16 cellular contexts compared by ENCODE assay signal in the genomic region with DNA sequence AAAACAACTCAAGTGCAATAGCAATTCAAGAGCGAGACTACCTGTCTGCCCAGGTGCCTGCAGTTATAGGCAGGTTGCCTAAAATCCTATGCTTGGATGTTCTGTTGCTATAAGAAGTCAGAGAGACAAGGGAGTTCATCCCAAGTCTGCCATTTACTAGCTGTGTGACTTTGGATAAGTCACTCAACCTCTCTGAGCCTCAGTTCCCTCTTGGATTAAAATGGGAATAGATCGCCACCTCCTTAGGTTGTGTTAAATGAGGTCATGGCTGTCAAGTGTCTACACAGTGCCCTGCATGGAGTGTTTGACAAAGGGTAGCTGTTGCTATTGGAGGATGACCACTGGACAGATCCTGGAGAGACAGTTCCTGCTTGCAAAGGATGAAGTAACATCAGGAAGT. TPM values are rescaled to one million over a fixed set of nuclear protein-coding genes. Genes with fewer than 3 reads are reported as not detected.
DNase-seq lines count a peak whose midpoint lies in the region; ATAC-seq and TF ChIP-seq lines count a peak whose summit lies in the region.
"Had no signal": no experiment of that assay in that cellular context is flagged by ENCODE, and none has a peak within 500 bp of the region (broad histone marks: within the 10 kb centered on the region; RNA-seq: fewer than 3 reads in every experiment).

No MANE protein-coding gene starts in this region.

- peak overlapping the region; percentile 80 for H3K4me3 Mint-ChIP-seq in stimulated activated naive CD8-positive, alpha-beta T cell treated with anti-CD3 and anti-CD28 coated beads, Interleukin-15, Interleukin-2, amounts not matched to agents 100 ng/mL and 50 ng/mL, for 24 hours
- peak overlapping the region; percentile 75 for H3K4me3 Mint-ChIP-seq in activated CD4-positive, alpha-beta memory T cell treated with anti-CD3 and anti-CD28 coated beads for 36 hours
- peak overlapping the region; percentile 86 for H3K4me3 Mint-ChIP-seq in endothelial cell (ENCODE audit: unreplicated experiment)
- peak overlapping the region; percentile 85 for H3K4me3 Mint-ChIP-seq in type B pancreatic cell

- POLR2A ChIA-PET in activated CD4-positive, alpha-beta memory T cell treated with anti-CD3 and anti-CD28 coated beads for 36 hours (lab: Charles Lee): no interaction called here

- H3K9me3 Mint-ChIP-seq in stimulated activated naive CD8-positive, alpha-beta T cell treated with anti-CD3 and anti-CD28 coated beads, Interleukin-15, Interleukin-2, amounts not matched to agents 100 ng/mL and 50 ng/mL, for 24 hours: no peaks in the 10 kb centered on the region
- H3K9me3 Mint-ChIP-seq in activated CD4-positive, alpha-beta memory T cell treated with anti-CD3 and anti-CD28 coated beads for 36 hours: no peaks in the 10 kb centered on the region
- no peaks in the 10 kb centered on the region for H3K9me3 Mint-ChIP-seq in endothelial cell (ENCODE audit: unreplicated experiment)
- H3K9me3 Mint-ChIP-seq in type B pancreatic cell: no peaks in the 10 kb centered on the region

- no peak for TF ChIP-seq CTCF in endothelial cell (IDR thresholded peaks at IDR 0.05; ENCODE audit: unreplicated experiment)
- no peak for TF ChIP-seq CTCF in type B pancreatic cell (conservative IDR thresholded peaks at IDR 0.05)

- H3K4me1 Mint-ChIP-seq in stimulated activated naive CD8-positive, alpha-beta T cell treated with anti-CD3 and anti-CD28 coated beads, Interleukin-15, Interleukin-2, amounts not matched to agents 100 ng/mL and 50 ng/mL, for 24 hours (ENCODE audit: low read depth): peaks cover 23% of the 10 kb centered on the region
- H3K4me1 Mint-ChIP-seq in activated CD4-positive, alpha-beta memory T cell treated with anti-CD3 and anti-CD28 coated beads for 36 hours (ENCODE audit: low read depth): peaks cover 16% of the 10 kb centered on the region
- H3K4me1 Mint-ChIP-seq in endothelial cell (ENCODE audit: unreplicated experiment) (peaks cover 27% of the 10 kb centered on the region), type B pancreatic cell (ENCODE audit: unreplicated experiment) (peaks cover 18% of the 10 kb centered on the region)

- H3K36me3 Mint-ChIP-seq in stimulated activated naive CD8-positive, alpha-beta T cell treated with anti-CD3 and anti-CD28 coated beads, Interleukin-15, Interleukin-2, amounts not matched to agents 100 ng/mL and 50 ng/mL, for 24 hours (ENCODE audit: low read depth): peaks cover 3% of the 10 kb centered on the region
- H3K36me3 Mint-ChIP-seq in activated CD4-positive, alpha-beta memory T cell treated with anti-CD3 and anti-CD28 coated beads for 36 hours: no peaks in the 10 kb centered on the region
- peaks cover 14% of the 10 kb centered on the region for H3K36me3 Mint-ChIP-seq in endothelial cell (ENCODE audit: low read depth, unreplicated experiment)
- no peaks in the 10 kb centered on the region for H3K36me3 Mint-ChIP-seq in type B pancreatic cell

- CTCF ChIA-PET in activated CD4-positive, alpha-beta memory T cell treated with anti-CD3 and anti-CD28 coated beads for 36 hours (lab: Charles Lee): interaction anchor here (0.8 to 1.7 kb wide), 11 partner anchors 10 to 247 kb away, joined by 3 to 7 read pairs (median 4); partner anchors contain the start of genes RALGPS1 and ZBTB43

- no peak overlapping the region for H3K27ac Mint-ChIP-seq in stimulated activated naive CD8-positive, alpha-beta T cell treated with anti-CD3 and anti-CD28 coated beads, Interleukin-15, Interleukin-2, amounts not matched to agents 100 ng/mL and 50 ng/mL, for 24 hours
- no peak overlapping the region for H3K27ac Mint-ChIP-seq in activated CD4-positive, alpha-beta memory T cell treated with anti-CD3 and anti-CD28 coated beads for 36 hours
- H3K27ac Mint-ChIP-seq in endothelial cell (ENCODE audit: unreplicated experiment): peak overlapping the region; percentile 20
- no peak overlapping the region for H3K27ac Mint-ChIP-seq in type B pancreatic cell

- intact Hi-C loops in activated CD4-positive, alpha-beta memory T cell treated with anti-CD3 and anti-CD28 coated beads for 36 hours (cut with micrococcal nuclease): no loop called here

- ATAC-seq in stimulated activated naive CD8-positive, alpha-beta T cell treated with anti-CD3 and anti-CD28 coated beads, Interleukin-15, Interleukin-2, amounts not matched to agents 100 U/mL and 50 U/mL, for 24 hours: no peak
- no peak for ATAC-seq in HG02840 (IDR thresholded peaks at IDR 0.05; ENCODE audit: low FRiP score, unreplicated experiment)
- ATAC-seq: Panc1, right cardiac atrium had no signal

- no peak for DNase-seq in stimulated activated naive CD8-positive, alpha-beta T cell treated with anti-CD3 and anti-CD28 coated beads, Interleukin-15, Interleukin-2, amounts not matched to agents 100 U/mL and 50 U/mL, for 24 hours
- no peak for DNase-seq in activated CD4-positive, alpha-beta memory T cell treated with anti-CD3 and anti-CD28 coated beads for 36 hours
- no peak for DNase-seq in endothelial cell (ENCODE audit: low spot score)
- no peak for DNase-seq in type B pancreatic cell (ENCODE audit: extremely low spot score, unreplicated experiment)
- no peak for DNase-seq in NCI-H2107 treated with DMSO at 0.1 percent for 48 hours (lab: John Stamatoyannopoulos, UW; ENCODE audit: unreplicated experiment)
- no peak for DNase-seq in SHP77 (lab: John Stamatoyannopoulos, UW)
- DNase-seq: DMS79 treated with DMSO at 0.1 percent for 48 hours; MG63; NCI-H2081 treated with DMSO at 0.1 percent for 48 hours; NCI-H748 treated with DMSO at 0.1 percent for 48 hours; right cardiac atrium; stimulated activated CD4-positive, alpha-beta T cell treated with anti-CD3 and anti-CD28 coated beads, Interleukin-1b, Interleukin-23, amount 100 ng/mL, for 48 hours; thyroid gland had no signal

- H3K27me3 Mint-ChIP-seq in stimulated activated naive CD8-positive, alpha-beta T cell treated with anti-CD3 and anti-CD28 coated beads, Interleukin-15, Interleukin-2, amounts not matched to agents 100 ng/mL and 50 ng/mL, for 24 hours: peaks cover 15% of the 10 kb centered on the region
- peaks cover 8% of the 10 kb centered on the region for H3K27me3 Mint-ChIP-seq in activated CD4-positive, alpha-beta memory T cell treated with anti-CD3 and anti-CD28 coated beads for 36 hours
- H3K27me3 Mint-ChIP-seq in endothelial cell (ENCODE audit: unreplicated experiment): peaks cover 2% of the 10 kb centered on the region
- peaks cover 35% of the 10 kb centered on the region for H3K27me3 Mint-ChIP-seq in type B pancreatic cell

RNA-seq across cellular contexts. Expression of gene ZBTB34, which starts 1.3 kb away (rescaled TPM):
- total RNA-seq in activated CD4-positive, alpha-beta memory T cell treated with anti-CD3 and anti-CD28 coated beads for 36 hours: 1 to 10 TPM; 4.0 to 4.5 TPM
- 22.9 TPM for total RNA-seq in endothelial cell (ENCODE audit: unreplicated experiment)
- total RNA-seq in type B pancreatic cell (ENCODE audit: low replicate concordance): 19.7 and 20.2 TPM in 2 replicates

RNA-seq across cellular contexts. Expression of gene ZBTB43, which starts 54.3 kb away (rescaled TPM):
- total RNA-seq in activated CD4-positive, alpha-beta memory T cell treated with anti-CD3 and anti-CD28 coated beads for 36 hours: 10 to 100 TPM; 20.5 to 28.4 TPM
- total RNA-seq in endothelial cell (ENCODE audit: unreplicated experiment) (16.7 TPM), type B pancreatic cell (ENCODE audit: low replicate concordance) (16.7 and 19.5 TPM in 2 replicates)

RNA-seq across cellular contexts. Expression of gene RALGPS1, which starts 55.5 kb away (rescaled TPM):
- total RNA-seq in activated CD4-positive, alpha-beta memory T cell treated with anti-CD3 and anti-CD28 coated beads for 36 hours: 1 to 10 TPM; 2.1 to 3.1 TPM
- total RNA-seq in endothelial cell (ENCODE audit: unreplicated experiment) (6.4 TPM), type B pancreatic cell (ENCODE audit: low replicate concordance) (16.7 and 30.0 TPM in 2 replicates)
